In the genomic region with DNA sequence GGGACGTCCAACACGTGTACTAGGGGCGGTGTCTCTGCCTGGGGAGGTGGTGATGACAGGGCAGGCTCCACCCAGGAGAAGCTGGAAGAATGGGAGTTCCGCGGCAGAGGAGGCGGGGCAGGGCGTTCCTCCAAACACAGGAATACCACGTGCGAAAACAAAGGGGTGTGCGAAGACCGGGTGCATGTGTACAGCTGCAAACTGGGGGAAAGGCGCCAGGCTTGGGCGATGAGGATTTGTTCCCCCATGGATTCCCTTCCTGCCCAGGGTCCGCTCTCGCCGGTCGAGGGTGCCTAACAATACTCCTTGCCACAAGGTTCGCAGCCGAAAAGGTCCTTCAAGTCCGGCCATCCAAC, we compare ENCODE assay signal across 8 cellular contexts. TPM values are rescaled to one million over a fixed set of nuclear protein-coding genes. Genes with fewer than 3 reads are reported as not detected.
A peak's percentile ranks its signal among the peaks of the same experiment; 100 is the strongest.
DNase-seq lines count a peak whose midpoint lies in the region; ATAC-seq and TF ChIP-seq lines count a peak whose summit lies in the region.

No MANE protein-coding gene starts in this region.

- peak overlapping the region; percentile 41 for H3K9ac ChIP-seq in skeletal muscle satellite cell (ENCODE audit: low read depth, low read length)

- peaks cover 2% of the 10 kb centered on the region for H3K9me3 ChIP-seq in iPS-18c (ENCODE audit: control insufficient read depth, insufficient read depth, low read length)
- no peaks in the 10 kb centered on the region for H3K9me3 ChIP-seq in skeletal muscle satellite cell (replicated peaks; ENCODE audit: low read length)

- H3K36me3 ChIP-seq in skeletal muscle satellite cell (ENCODE audit: insufficient read depth, low read length) = peaks cover 7% of the 10 kb centered on the region

- peaks cover 34% of the 10 kb centered on the region for H3K36me3 Mint-ChIP-seq in brain

- ATAC-seq in HG02571 (IDR thresholded peaks at IDR 0.05; ENCODE audit: unreplicated experiment) = peak; percentile 2

- peaks cover 19% of the 10 kb centered on the region for H3K27me3 Mint-ChIP-seq in brain

- no peak for TF ChIP-seq CTCF in brain (conservative IDR thresholded peaks at IDR 0.05)
- no peak for TF ChIP-seq CTCF in GM10248 (IDR thresholded peaks at IDR 0.05; ENCODE audit: control extremely low read depth, extremely low read depth, low read depth, missing control alignments)

- peaks cover 39% of the 10 kb centered on the region for H3K4me1 Mint-ChIP-seq in brain

- peak overlapping the region; percentile 95 to 98 (median 98) for H3K4me3 Mint-ChIP-seq in brain

- POLR2A ChIA-PET in GM10248 (lab: Yijun Ruan, JAX) = no interaction called here

- H3K27me3 ChIP-seq in skeletal muscle satellite cell (ENCODE audit: control insufficient read depth, insufficient read depth, low read length) = peaks cover 17% of the 10 kb centered on the region

- peak overlapping the region; percentile 61 to 94 (median 87) for H3K27ac Mint-ChIP-seq in brain

- H3K4me2 ChIP-seq in skeletal muscle satellite cell (ENCODE audit: low read length) = peak overlapping the region; percentile 90

- peaks cover 0 to 4% (median 2%) of the 10 kb centered on the region in 5 experiments for H3K9me3 Mint-ChIP-seq in brain

- DNase-seq in Daoy (ENCODE audit: low read depth) = peak; percentile 79
- DNase-seq in NCI-H146 (lab: John Stamatoyannopoulos, UW) = peak; percentile 80
- peak; percentile 30 to 49 (median 44) for DNase-seq in T-helper 1 cell
- no peak for DNase-seq in GM10248 (ENCODE audit: extremely low spot score)

- H3K4me1 ChIP-seq in skeletal muscle satellite cell (ENCODE audit: control insufficient read depth, insufficient read depth, low read length) = peaks cover 6% of the 10 kb centered on the region

- CTCF ChIA-PET in GM10248 (lab: Yijun Ruan, JAX) = interaction anchor here (1.2 to 4.0 kb wide), 4 partner anchors 12 to 329 kb away, joined by 3 to 23 read pairs (median 10); no protein-coding TSS in a partner anchor

- H3K4me3 ChIP-seq in iPS-18c (ENCODE audit: insufficient read depth, low read depth, low read length) = peak overlapping the region; percentile 82
- peak overlapping the region; percentile 84 for H3K4me3 ChIP-seq in skeletal muscle satellite cell (ENCODE audit: low read length)

RNA-seq across cellular contexts. Expression of gene ZSCAN2, which starts 0.5 kb away (rescaled TPM):
- 6.4 and 9.9 TPM in 2 replicates for total RNA-seq in Daoy (2014; rRNA removed; shearing (Covaris generic))
- polyA plus RNA-seq in brain (ENCODE audit: insufficient read depth, low read depth, low replicate concordance) = 10.7 TPM
- 6.6 and 7.0 TPM in 2 replicates for total RNA-seq in skeletal muscle satellite cell (2012; rRNA removed)

RNA-seq across cellular contexts. Expression of gene WDR73, which starts 53.8 kb away (rescaled TPM):
- total RNA-seq in Daoy (2014; rRNA removed; shearing (Covaris generic)) = 19.3 and 42.7 TPM in 2 replicates
- polyA plus RNA-seq in brain (ENCODE audit: insufficient read depth, low read depth, low replicate concordance) = 11.8 TPM
- total RNA-seq in skeletal muscle satellite cell (2012; rRNA removed) = 22.6 and 25.1 TPM in 2 replicates

RNA-seq across cellular contexts. Expression of gene NMB, which starts 57.7 kb away (rescaled TPM):
- total RNA-seq in Daoy (2014; rRNA removed; shearing (Covaris generic)) = 0.30 and 3.4 TPM in 2 replicates
- 10.5 TPM for polyA plus RNA-seq in brain (ENCODE audit: insufficient read depth, low read depth, low replicate concordance)
- 2.0 and 5.5 TPM in 2 replicates for total RNA-seq in skeletal muscle satellite cell (2012; rRNA removed)
